In genomic region chr5:98128846-98129245, GRCh38 we compare ENCODE assay signal across 18 cellular contexts.
"Had no signal": no experiment of that assay in that cellular context is flagged by ENCODE, and none has a peak within 500 bp of the region (broad histone marks: within the 10 kb centered on the region; RNA-seq: fewer than 3 reads in every experiment).

No MANE protein-coding gene starts in this region.

- DNase-seq: IMR-90, Karpas-422, KG1, MG63, NCI-H1092 treated with DMSO at 0.1 percent for 48 hours, NCI-H146, NCI-H1694 treated with DMSO at 0.1 percent for 48 hours, NCI-H1930, NCI-H2107, NCI-H226, NCI-H446, NCI-H510A, RPMI8226, SHP77, SK-N-SH, SW 1271, T-cell had no signal

- H3K27ac Mint-ChIP-seq: T-cell had no signal

- H3K4me3 ChIP-seq: MG63 had no signal

- ATAC-seq: HepG2, T-cell had no signal

- H3K4me2 ChIP-seq: SK-N-SH had no signal

- H3K36me3 ChIP-seq: MG63 had no signal

- H3K27me3 ChIP-seq: MG63 had no signal

- H3K27me3 Mint-ChIP-seq: T-cell had no signal

- H3K9me3 ChIP-seq: SK-N-SH had no signal

- H3K4me3 Mint-ChIP-seq: T-cell had no signal

- H3K9ac ChIP-seq: SK-N-SH had no signal

- H3K36me3 Mint-ChIP-seq: T-cell had no signal

- H3K4me1 Mint-ChIP-seq: T-cell had no signal
